2 cellular contexts compared by ENCODE assay signal in genomic region chrX:82748901-82749505, GRCh38.
TF ChIP-seq lines count a peak whose summit lies in the region.

No MANE protein-coding gene starts in this region.

TF ChIP-seq in A549, 52 proteins besides CTCF, POLR2A, EP300 and RAD21 (continued from another document):
- no peak for TF ChIP-seq TP53 (CRISPR knock-in tag; IDR thresholded peaks at IDR 0.05)
- TF ChIP-seq HMGXB4 (CRISPR knock-in tag; IDR thresholded peaks at IDR 0.05; ENCODE audit: borderline replicate concordance): no peak
- TF ChIP-seq PBX3 (IDR thresholded peaks at IDR 0.05): no peak
- TF ChIP-seq SMC3 (IDR thresholded peaks at IDR 0.05): no peak
- no peak for TF ChIP-seq ATOH8 (CRISPR knock-in tag; IDR thresholded peaks at IDR 0.05; ENCODE audit: low read depth)
- no peak for TF ChIP-seq ZSCAN20 (CRISPR knock-in tag; IDR thresholded peaks at IDR 0.05)
- TF ChIP-seq FOXS1 (CRISPR knock-in tag; IDR thresholded peaks at IDR 0.05): no peak
- no peak for TF ChIP-seq HOXA7 (CRISPR knock-in tag; IDR thresholded peaks at IDR 0.05)

TF ChIP-seq in HCT116, 20 proteins besides CTCF, POLR2A, EP300 and RAD21 (continued from another document):
- TF ChIP-seq ZBTB33 (IDR thresholded peaks at IDR 0.05; ENCODE audit: extremely low read depth, insufficient replicate concordance, low read length): no peak
- no peak for TF ChIP-seq REST (IDR thresholded peaks at IDR 0.05; ENCODE audit: low read depth)
- TF ChIP-seq JUND (IDR thresholded peaks at IDR 0.05): no peak
